In the genomic region with DNA sequence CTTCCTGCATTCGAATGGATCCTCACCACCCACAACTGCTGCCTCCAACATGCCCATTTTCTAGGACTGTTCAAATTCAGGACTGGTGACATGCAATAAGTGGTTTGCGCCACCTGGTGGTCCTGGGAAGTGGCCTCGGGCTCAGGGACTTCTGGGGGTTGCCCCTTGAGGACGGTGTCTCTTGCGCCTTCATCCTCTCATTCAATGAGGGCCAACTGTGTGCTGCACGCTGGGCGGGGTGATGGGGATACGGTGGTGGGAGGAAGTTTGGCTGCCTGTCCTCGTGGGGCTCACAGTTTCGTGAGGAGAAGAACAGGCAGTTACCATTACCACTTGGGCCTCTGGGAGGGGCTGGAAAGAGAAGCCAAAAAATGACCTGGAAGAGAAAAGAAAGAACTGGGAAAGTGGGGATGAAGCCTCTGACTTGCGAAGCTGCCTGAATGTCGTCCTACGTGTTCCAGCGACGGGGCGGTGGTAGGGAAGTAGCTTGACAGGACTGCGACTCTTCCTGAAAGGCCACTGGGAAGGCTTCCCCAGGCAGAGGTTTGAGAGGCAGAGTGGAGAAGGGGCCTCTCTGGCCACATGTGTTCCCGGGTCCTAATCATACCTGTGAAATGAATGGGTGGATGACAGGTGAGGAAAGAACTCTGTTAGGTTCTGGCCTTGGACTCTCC, we compare ENCODE assay signal across 8 cellular contexts. TPM values are rescaled to one million over a fixed set of nuclear protein-coding genes. Genes with fewer than 3 reads are reported as not detected.
DNase-seq lines count a peak whose midpoint lies in the region; ATAC-seq and TF ChIP-seq lines count a peak whose summit lies in the region.

No MANE protein-coding gene starts in this region.

- 34% methylated on average over 18 of the region's 18 CpGs for WGBS in mesenchymal stem cell

- CTCF ChIA-PET in HEK293T (lab: Yijun Ruan, JAX) = interaction anchor here (0.6 to 1.7 kb wide), 5 partner anchors 10 to 120 kb away, joined by 3 to 13 read pairs (median 3); no protein-coding TSS in a partner anchor
- CTCF ChIA-PET in activated CD4-positive, alpha-beta memory T cell treated with anti-CD3 and anti-CD28 coated beads for 36 hours (lab: Charles Lee) = interaction anchor here (0.7 to 4.9 kb wide), 9 partner anchors 38 to 126 kb away, joined by 3 to 68 read pairs (median 4); no protein-coding TSS in a partner anchor

- no peak overlapping the region for H3K4me2 ChIP-seq in mesenchymal stem cell (ENCODE audit: low read length, poor library complexity, severe bottlenecking)

- intact Hi-C loops in activated CD4-positive, alpha-beta memory T cell treated with anti-CD3 and anti-CD28 coated beads for 36 hours (cut with micrococcal nuclease) = loop anchor here (1.0 to 10.0 kb wide), 2 partner anchors 57 to 310 kb away; no protein-coding TSS in a partner anchor

- H3K4me1 Mint-ChIP-seq in activated CD4-positive, alpha-beta memory T cell treated with anti-CD3 and anti-CD28 coated beads for 36 hours (ENCODE audit: low read depth) = peaks cover 8% of the 10 kb centered on the region

- H3K36me3 Mint-ChIP-seq in activated CD4-positive, alpha-beta memory T cell treated with anti-CD3 and anti-CD28 coated beads for 36 hours = no peaks in the 10 kb centered on the region

- no peak overlapping the region for H2BK120ac ChIP-seq in mesenchymal stem cell (ENCODE audit: low read depth, low read length)

- H2BK15ac ChIP-seq in mesenchymal stem cell (ENCODE audit: low read depth, poor library complexity, severe bottlenecking) = no peak overlapping the region

- H3K27me3 Mint-ChIP-seq in activated CD4-positive, alpha-beta memory T cell treated with anti-CD3 and anti-CD28 coated beads for 36 hours = peaks cover 22% of the 10 kb centered on the region

- H3K23ac ChIP-seq in mesenchymal stem cell (ENCODE audit: low read length in 2 of 2) = no peak overlapping the region

- H3K79me1 ChIP-seq in mesenchymal stem cell (replicated peaks; ENCODE audit: low read length, poor library complexity, severe bottlenecking) = no peaks in the 10 kb centered on the region

- no peaks in the 10 kb centered on the region for H3K9me3 ChIP-seq in mesenchymal stem cell (ENCODE audit: control insufficient read depth, low read length)

- H3K4ac ChIP-seq in mesenchymal stem cell (ENCODE audit: low read depth in 1 of 2, low read length in 2 of 2) = no peak overlapping the region

- no peaks in the 10 kb centered on the region for H3K36me3 ChIP-seq in mesenchymal stem cell (ENCODE audit: control insufficient read depth in 1 of 2, insufficient read depth in 2 of 2, low read depth in 1 of 2, low read length in 2 of 2)

- H3K4me3 Mint-ChIP-seq in activated CD4-positive, alpha-beta memory T cell treated with anti-CD3 and anti-CD28 coated beads for 36 hours = peak overlapping the region; percentile 2

- H3K9ac ChIP-seq in mesenchymal stem cell (ENCODE audit: low read length) = no peak overlapping the region

- H2BK5ac ChIP-seq in mesenchymal stem cell (ENCODE audit: low read depth, low read length, poor library complexity, severe bottlenecking) = no peak overlapping the region

- peaks cover 36 to 59% of the 10 kb centered on the region in 2 experiments for H3K27me3 ChIP-seq in mesenchymal stem cell (ENCODE audit: control insufficient read depth in 1 of 2, insufficient read depth in 1 of 2, low read length in 2 of 2)

- H2AK5ac ChIP-seq in mesenchymal stem cell (ENCODE audit: low read length, severe bottlenecking) = no peak overlapping the region

- H3K4me3 ChIP-seq in mesenchymal stem cell (ENCODE audit: insufficient read depth in 1 of 2, low read depth in 1 of 2, low read length in 2 of 2) = no peak overlapping the region

- H3K18ac ChIP-seq in mesenchymal stem cell (ENCODE audit: low read depth in 1 of 2, low read length in 2 of 2) = no peak overlapping the region

- H3K4me1 ChIP-seq in mesenchymal stem cell (ENCODE audit: control insufficient read depth, insufficient read depth, low read depth, low read length) = peaks cover 7% of the 10 kb centered on the region

- no peak overlapping the region for H2AFZ ChIP-seq in mesenchymal stem cell (ENCODE audit: low read depth, low read length)

- peak overlapping the region; percentile 8 for H3K27ac Mint-ChIP-seq in activated CD4-positive, alpha-beta memory T cell treated with anti-CD3 and anti-CD28 coated beads for 36 hours

- no peak overlapping the region for H3K27ac ChIP-seq in mesenchymal stem cell (ENCODE audit: low read length, poor library complexity, severe bottlenecking)

- no peak overlapping the region for H4K8ac ChIP-seq in mesenchymal stem cell (ENCODE audit: low read length)

- no peak overlapping the region for H2BK12ac ChIP-seq in mesenchymal stem cell (ENCODE audit: low read length in 2 of 2)

- no peak for ATAC-seq in HG02763 (IDR thresholded peaks at IDR 0.05; ENCODE audit: unreplicated experiment)

- DNase-seq in D341Med (ENCODE audit: low spot score) (peak; percentile 81), HEK293T (ENCODE audit: extremely low spot score) (peak; percentile 83), NCI-H524 treated with DMSO at 0.1 percent for 48 hours (lab: John Stamatoyannopoulos, UW) (peak; percentile 36), ecto neural progenitor cell (ENCODE audit: low spot score) (peak; percentile 89), mesenchymal stem cell (peak; percentile 71)
- peak; percentile 82 for DNase-seq in activated CD4-positive, alpha-beta memory T cell treated with anti-CD3 and anti-CD28 coated beads for 36 hours
- DNase-seq in stimulated activated CD8-positive, alpha-beta memory T cell treated with anti-CD3 and anti-CD28 coated beads, Interleukin-2, amount 100 ng/mL, for 1 hour (ENCODE audit: low read depth in 2 of 2) = peak; percentile 48 to 54

- POLR2A ChIA-PET in HEK293T (lab: Yijun Ruan, JAX) = no interaction called here
- POLR2A ChIA-PET in activated CD4-positive, alpha-beta memory T cell treated with anti-CD3 and anti-CD28 coated beads for 36 hours (lab: Charles Lee) = no interaction called here

- H3K14ac ChIP-seq in mesenchymal stem cell (ENCODE audit: low read length in 2 of 2) = no peak overlapping the region

- H3K9me3 Mint-ChIP-seq in activated CD4-positive, alpha-beta memory T cell treated with anti-CD3 and anti-CD28 coated beads for 36 hours = no peaks in the 10 kb centered on the region

- H4K91ac ChIP-seq in mesenchymal stem cell (ENCODE audit: low read length) = no peak overlapping the region

TF ChIP-seq in HEK293T, 16 proteins besides CTCF, POLR2A, EP300 and RAD21:
- TF ChIP-seq FOXK2 (IDR thresholded peaks at IDR 0.05) (no peak), HDGF (IDR thresholded peaks at IDR 0.05; ENCODE audit: borderline replicate concordance) (no peak), ELF4 (IDR thresholded peaks at IDR 0.05) (no peak), BHLHE40 (IDR thresholded peaks at IDR 0.05; ENCODE audit: borderline replicate concordance) (no peak), SUZ12 (IDR thresholded peaks at IDR 0.05) (no peak), TARDBP (IDR thresholded peaks at IDR 0.05) (no peak), FOXA1 (IDR thresholded peaks at IDR 0.05) (no peak), LEF1 (IDR thresholded peaks at IDR 0.05; ENCODE audit: borderline replicate concordance) (no peak), CTBP1 (IDR thresholded peaks at IDR 0.05; ENCODE audit: borderline replicate concordance) (no peak), ARNT (IDR thresholded peaks at IDR 0.05) (no peak), SP1 (IDR thresholded peaks at IDR 0.05) (no peak), FOXM1 (IDR thresholded peaks at IDR 0.05; ENCODE audit: borderline replicate concordance) (no peak), L3MBTL2 (conservative IDR thresholded peaks at IDR 0.05) (no peak), NFRKB (IDR thresholded peaks at IDR 0.05) (no peak), ZNF384 (IDR thresholded peaks at IDR 0.05) (no peak)
- TF ChIP-seq, protein P1, sequence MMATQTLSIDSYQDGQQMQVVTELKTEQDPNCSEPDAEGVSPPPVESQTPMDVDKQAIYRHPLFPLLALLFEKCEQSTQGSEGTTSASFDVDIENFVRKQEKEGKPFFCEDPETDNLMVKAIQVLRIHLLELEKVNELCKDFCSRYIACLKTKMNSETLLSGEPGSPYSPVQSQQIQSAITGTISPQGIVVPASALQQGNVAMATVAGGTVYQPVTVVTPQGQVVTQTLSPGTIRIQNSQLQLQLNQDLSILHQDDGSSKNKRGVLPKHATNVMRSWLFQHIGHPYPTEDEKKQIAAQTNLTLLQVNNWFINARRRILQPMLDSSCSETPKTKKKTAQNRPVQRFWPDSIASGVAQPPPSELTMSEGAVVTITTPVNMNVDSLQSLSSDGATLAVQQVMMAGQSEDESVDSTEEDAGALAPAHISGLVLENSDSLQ (IDR thresholded peaks at IDR 0.05) = no peak
TF ChIP-seq in HEK293T: peak in this region for 0.

RNA-seq across cellular contexts. Expression of a gene that starts 49.0 kb away (rescaled TPM):
- not detected for total RNA-seq in activated CD4-positive, alpha-beta memory T cell treated with anti-CD3 and anti-CD28 coated beads for 36 hours
- polyA plus RNA-seq in mesenchymal stem cell (2013, experiment 1 of 2) = 0.07 TPM
- polyA plus RNA-seq in mesenchymal stem cell (2013, experiment 2 of 2) = 0.08 TPM

Comparison
In these comparisons a context has a peak if more than half of its experiments do, and no peak if none do; other contexts are left out.
1. DNase-seq: peak in every context shown above with its lines; median percentile 89 in ecto neural progenitor cell; 83 in HEK293T; 82 in activated CD4-positive, alpha-beta memory T cell treated with anti-CD3 and anti-CD28 coated beads for 36 hours; 81 in D341Med; 71 in mesenchymal stem cell; 51 in stimulated activated CD8-positive, alpha-beta memory T cell treated with anti-CD3 and anti-CD28 coated beads, Interleukin-2, amount 100 ng/mL, for 1 hour; 36 in NCI-H524 treated with DMSO at 0.1 percent for 48 hours.